ENCODE assay signal across 12 cellular contexts in genomic region chrX:2566044-2566443, GRCh38.
DNase-seq lines count a peak whose midpoint lies in the region; ATAC-seq lines count a peak whose summit lies in the region.
"Had no signal": no experiment of that assay in that cellular context is flagged by ENCODE, and none has a peak within 500 bp of the region (broad histone marks: within the 10 kb centered on the region; RNA-seq: fewer than 3 reads in every experiment).

No MANE protein-coding gene starts in this region.

- ATAC-seq in stimulated activated naive CD8-positive, alpha-beta T cell treated with anti-CD3 and anti-CD28 coated beads, Interleukin-15, Interleukin-2, amounts not matched to agents 100 U/mL and 50 U/mL, for 24 hours, result no peak
- ATAC-seq: CD8-positive, alpha-beta T cell had no signal

- DNase-seq in NCI-H1417 (lab: John Stamatoyannopoulos, UW), result peak in 2 of 3 experiments; percentile 34 to 41
- no peak for DNase-seq in NCI-H1417 treated with DMSO at 0.1 percent for 48 hours (lab: John Stamatoyannopoulos, UW)
- DNase-seq in NCI-H146 (lab: John Stamatoyannopoulos, UW), result peak; percentile 58
- peak; percentile 4 for DNase-seq in SK-N-DZ (ENCODE audit: low spot score)
- DNase-seq in retina, result peak; percentile 48
- no peak for DNase-seq in COR-L47 (lab: John Stamatoyannopoulos, UW)
- no peak for DNase-seq in NCI-H2227 treated with DMSO at 0.1 percent for 48 hours (lab: John Stamatoyannopoulos, UW)
- DNase-seq in stimulated activated naive CD8-positive, alpha-beta T cell treated with anti-CD3 and anti-CD28 coated beads, Interleukin-15, Interleukin-2, amounts not matched to agents 100 U/mL and 50 U/mL, for 24 hours, result no peak
- DNase-seq: CD8-positive, alpha-beta T cell; DMS53; GOT3; H9 had no signal

Comparison
In these comparisons a context has a peak if more than half of its experiments do, and no peak if none do; other contexts are left out.
1. DNase-seq: peak in NCI-H1417 (2 of 3), NCI-H146 (single experiment), SK-N-DZ (single experiment) and retina (single experiment); none in NCI-H1417 treated with DMSO at 0.1 percent for 48 hours (single experiment), COR-L47 (single experiment), NCI-H2227 treated with DMSO at 0.1 percent for 48 hours (single experiment) and stimulated activated naive CD8-positive, alpha-beta T cell treated with anti-CD3 and anti-CD28 coated beads, Interleukin-15, Interleukin-2, amounts not matched to agents 100 U/mL and 50 U/mL, for 24 hours (single experiment).